In the genomic region with DNA sequence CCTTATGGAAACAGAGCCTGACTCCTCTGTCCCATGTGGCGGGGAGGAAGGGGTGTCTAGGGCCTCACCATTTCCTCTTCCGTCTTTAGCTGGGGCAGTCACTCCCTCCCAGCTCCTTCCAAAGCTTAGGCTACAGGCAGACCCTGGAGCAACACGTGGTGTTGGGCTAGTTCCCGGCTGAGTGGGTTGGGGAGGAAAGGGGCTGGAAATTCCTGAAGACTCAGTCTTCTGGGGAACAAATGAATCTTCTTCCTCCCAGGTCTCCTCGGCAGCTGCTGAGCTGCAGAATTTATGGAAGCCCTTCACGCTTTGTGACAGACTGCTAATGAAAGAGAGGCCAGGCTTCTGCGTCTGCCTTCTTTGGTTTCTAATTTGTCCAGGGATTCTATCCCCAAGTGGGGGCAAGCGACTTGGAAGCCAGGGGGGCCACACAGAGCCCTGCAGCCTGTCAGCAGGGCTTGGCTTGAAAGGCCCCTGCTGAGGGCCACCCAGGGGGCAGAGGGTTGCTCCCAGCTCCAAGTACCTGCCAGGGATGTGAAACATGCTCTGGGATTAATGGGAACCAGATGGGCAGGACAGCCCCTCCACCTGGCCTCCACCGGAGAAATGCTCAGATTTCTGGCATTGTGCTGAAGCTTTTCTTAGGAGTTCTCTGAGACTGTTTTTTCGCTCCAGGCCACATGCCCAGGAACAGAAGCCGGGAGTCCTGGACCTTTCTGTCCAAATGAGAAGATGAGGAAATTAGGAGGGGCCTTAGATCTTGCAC, we compare ENCODE assay signal across 10 cellular contexts.
A peak's percentile ranks its signal among the peaks of the same experiment; 100 is the strongest.
DNase-seq lines count a peak whose midpoint lies in the region; ATAC-seq, FAIRE-seq and TF ChIP-seq lines count a peak whose summit lies in the region.
"Had no signal": no experiment of that assay in that cellular context is flagged by ENCODE, and none has a peak within 500 bp of the region (broad histone marks: within the 10 kb centered on the region; RNA-seq: fewer than 3 reads in every experiment).

No MANE protein-coding gene starts in this region.

- ATAC-seq in upper lobe of left lung (ENCODE audit: low FRiP score in 2 of 2) = peak in 1 of 2 donors; percentile 48

- no peak for TF ChIP-seq POLR2A in upper lobe of left lung (IDR thresholded peaks at IDR 0.05)

- H3K27me3 ChIP-seq in ectodermal cell (ENCODE audit: control insufficient read depth, insufficient read depth, low read length, poor library complexity, severe bottlenecking) (no peaks in the 10 kb centered on the region), upper lobe of left lung (no peaks in the 10 kb centered on the region)

- WGBS in ectodermal cell, 2 experiments = 68 to 70% methylated on average over 11 of the region's 11 CpGs
- 77 to 87% methylated on average over 7 to 8 of the region's 11 CpGs for WGBS in mesodermal cell (ENCODE audit: insufficient coverage in 2 of 2), 2 experiments
- WGBS in upper lobe of left lung, 2 donors = 63 to 64% methylated on average over 6 to 11 of the region's 11 CpGs

- peak overlapping the region; percentile 46 for H3K27ac ChIP-seq in ectodermal cell (ENCODE audit: insufficient read depth, low read depth, low read length, poor library complexity, severe bottlenecking)
- H3K27ac ChIP-seq in mesodermal cell (ENCODE audit: low read depth, low read length, severe bottlenecking) = peak overlapping the region; percentile 41
- peak overlapping the region in 3 of 4 donors; percentile 40 to 50 (median 42) for H3K27ac ChIP-seq in upper lobe of left lung

- TF ChIP-seq EP300 in upper lobe of left lung (IDR thresholded peaks at IDR 0.05) = no peak

- H3K4me1 ChIP-seq in ectodermal cell (ENCODE audit: control insufficient read depth, insufficient read depth, low read length) (peaks cover 19% of the 10 kb centered on the region), mesodermal cell (ENCODE audit: control insufficient read depth, insufficient read depth, low read length, poor library complexity, severe bottlenecking) (peaks cover 15% of the 10 kb centered on the region), upper lobe of left lung (no peaks in the 10 kb centered on the region)

- FAIRE-seq in frontal cortex (lab: Jason Lieb, UNC) = no peak
- FAIRE-seq: TTC549 had no signal

- no peaks in the 10 kb centered on the region for H3K9me3 ChIP-seq in ectodermal cell (ENCODE audit: control insufficient read depth, low read length)
- H3K9me3 ChIP-seq in mesodermal cell (ENCODE audit: control insufficient read depth, low read length) = no peaks in the 10 kb centered on the region
- H3K9me3 ChIP-seq in upper lobe of left lung = no peaks in the 10 kb centered on the region

- no peak overlapping the region for H3K4me3 ChIP-seq in ectodermal cell (ENCODE audit: insufficient read depth, low read depth, low read length)
- no peak overlapping the region for H3K4me3 ChIP-seq in mesodermal cell (ENCODE audit: extremely low read depth, insufficient read depth, low read length, poor library complexity, severe bottlenecking)
- no peak overlapping the region for H3K4me3 ChIP-seq in upper lobe of left lung

- no peak for TF ChIP-seq CTCF in upper lobe of left lung (IDR thresholded peaks at IDR 0.05)

- DNase-seq in NCI-H82 (lab: John Stamatoyannopoulos, UW) = peak; percentile 80
- no peak for DNase-seq in upper lobe of left lung
- DNase-seq in hippocampal formation (lab: John Stamatoyannopoulos, UW) = no peak
- DNase-seq in frontal cortex (ENCODE audit: low spot score in 2 of 2) = no peak
- DNase-seq in NCI-H526 treated with DMSO at 0.1 percent for 48 hours (lab: John Stamatoyannopoulos, UW) = no peak
- no peak for DNase-seq in 8988T
- DNase-seq: NCI-H226 had no signal

- no peaks in the 10 kb centered on the region for H3K36me3 ChIP-seq in ectodermal cell (ENCODE audit: control insufficient read depth, insufficient read depth, low read length)
- H3K36me3 ChIP-seq in mesodermal cell (ENCODE audit: control insufficient read depth, insufficient read depth, low read length) = no peaks in the 10 kb centered on the region
- H3K36me3 ChIP-seq in upper lobe of left lung = no peaks in the 10 kb centered on the region
